1 cellular context compared by ENCODE assay signal in genomic region chr9:6695121-6695814, GRCh38.
TF ChIP-seq lines count a peak whose summit lies in the region.

No MANE protein-coding gene starts in this region.

TF ChIP-seq in H1, 55 proteins besides CTCF, POLR2A, EP300 and RAD21:
- TF ChIP-seq CTBP2 (IDR thresholded peaks at IDR 0.05; ENCODE audit: borderline replicate concordance, insufficient read depth, insufficient read length, low read length) (no peak), BACH1 (IDR thresholded peaks at IDR 0.05; ENCODE audit: low read length) (no peak), SP2 (IDR thresholded peaks at IDR 0.05; ENCODE audit: low read length) (no peak), TEAD4 (IDR thresholded peaks at IDR 0.05; ENCODE audit: low read depth, low read length) (no peak), SRF (IDR thresholded peaks at IDR 0.05; ENCODE audit: low read depth, low read length) (no peak), ATF3 (IDR thresholded peaks at IDR 0.05; ENCODE audit: insufficient read depth, low read depth, low read length) (no peak), RNF2 (IDR thresholded peaks at IDR 0.05; ENCODE audit: borderline replicate concordance, low read depth, low read length, missing control alignments, poor library complexity, severe bottlenecking) (no peak), SIX5 (IDR thresholded peaks at IDR 0.05; ENCODE audit: low read depth, low read length) (no peak), FOSL1 (IDR thresholded peaks at IDR 0.05; ENCODE audit: insufficient read depth, low read depth, low read length) (no peak), TAF1 (IDR thresholded peaks at IDR 0.05; ENCODE audit: low read depth, low read length) (no peak), CHD1 (IDR thresholded peaks at IDR 0.05; ENCODE audit: low read depth, low read length) (no peak), SIN3A (conservative IDR thresholded peaks at IDR 0.05 in 1 of 2, IDR thresholded peaks at IDR 0.05 in 1 of 2; ENCODE audit: low read depth in 1 of 2, low read length in 2 of 2) (no peak), SP1 (IDR thresholded peaks at IDR 0.05; ENCODE audit: low read depth, low read length) (no peak), RXRA (IDR thresholded peaks at IDR 0.05; ENCODE audit: insufficient read depth, low read depth, low read length) (no peak), TCF12 (IDR thresholded peaks at IDR 0.05; ENCODE audit: low read depth, low read length) (no peak)
TF ChIP-seq in H1: peak in this region for 0.
